In genomic region chr20:51525241-51526104, GRCh38 we compare ENCODE assay signal across 9 cellular contexts. TPM values are rescaled to one million over a fixed set of nuclear protein-coding genes. Genes with fewer than 3 reads are reported as not detected.
DNase-seq lines count a peak whose midpoint lies in the region; ATAC-seq, FAIRE-seq and TF ChIP-seq lines count a peak whose summit lies in the region.
"Had no signal": no experiment of that assay in that cellular context is flagged by ENCODE, and none has a peak within 500 bp of the region (broad histone marks: within the 10 kb centered on the region; RNA-seq: fewer than 3 reads in every experiment).

No MANE protein-coding gene starts in this region.

- peaks cover 4% of the 10 kb centered on the region for H3K4me1 Mint-ChIP-seq in endodermal cell

- no peaks in the 10 kb centered on the region for H3K9me3 Mint-ChIP-seq in endodermal cell

- H3K4me1 ChIP-seq in subcutaneous abdominal adipose tissue (ENCODE audit: control insufficient read depth in 5 of 5, insufficient read depth in 5 of 5, low read length in 5 of 5) (peaks cover 0 to 29% (median 6%) of the 10 kb centered on the region in 5 donors), endodermal cell (ENCODE audit: control insufficient read depth, insufficient read depth, low read length) (no peaks in the 10 kb centered on the region)

- WGBS in endodermal cell (ENCODE audit: insufficient coverage in 1 of 2, insufficient read length in 1 of 2), 2 experiments = 84 to 88% methylated on average over 14 to 20 of the region's 20 CpGs

- ATAC-seq in GM21619 (IDR thresholded peaks at IDR 0.05; ENCODE audit: unreplicated experiment) = no peak

- no peaks in the 10 kb centered on the region for H3K27me3 Mint-ChIP-seq in endodermal cell (ENCODE audit: insufficient read depth)

- H3K9me3 ChIP-seq in subcutaneous abdominal adipose tissue (ENCODE audit: control insufficient read depth in 5 of 5, low read length in 5 of 5) (no peaks in the 10 kb centered on the region), endodermal cell (ENCODE audit: control insufficient read depth, low read length) (no peaks in the 10 kb centered on the region)

- H3K4me3 ChIP-seq in subcutaneous abdominal adipose tissue (ENCODE audit: low read depth in 1 of 5, low read length in 5 of 5) (peak overlapping the region in 4 of 5 donors; percentile 0 to 44 (median 32)), endodermal cell (ENCODE audit: low read length) (no peak overlapping the region)

- TF ChIP-seq CTCF in endodermal cell (conservative IDR thresholded peaks at IDR 0.05) = no peak

- DNase-seq in Ammon's horn (ENCODE audit: low spot score) = peak; percentile 60
- DNase-seq in HTR-8/SVneo (ENCODE audit: insufficient read length, low spot score) = no peak
- DNase-seq in activated CD8-positive, alpha-beta memory T cell treated with anti-CD3 and anti-CD28 coated beads, Interleukin-2, amount 50 U/mL, for 48 hours = peak; percentile 73
- DNase-seq in iPS-NIHi11 (ENCODE audit: low spot score) = peak; percentile 40
- no peak for DNase-seq in NCI-H2227 (lab: John Stamatoyannopoulos, UW; ENCODE audit: unreplicated experiment)
- no peak for DNase-seq in endodermal cell

- H3K9ac ChIP-seq in subcutaneous abdominal adipose tissue (ENCODE audit: low read length in 5 of 5) (no peak overlapping the region), endodermal cell (ENCODE audit: extremely low read depth, low read length, poor library complexity, severe bottlenecking) (no peak overlapping the region)

- peak; percentile 75 for FAIRE-seq in HTR-8/SVneo (lab: Jason Lieb, UNC)
- FAIRE-seq: islet of Langerhans had no signal

- H3K36me3 Mint-ChIP-seq in endodermal cell (ENCODE audit: low read depth) = no peaks in the 10 kb centered on the region

- no peak overlapping the region for H3K4me3 Mint-ChIP-seq in endodermal cell

- H3K27me3 ChIP-seq in subcutaneous abdominal adipose tissue (ENCODE audit: control insufficient read depth in 5 of 5, insufficient read depth in 4 of 5, low read length in 5 of 5) (no peaks in the 10 kb centered on the region), endodermal cell (ENCODE audit: control insufficient read depth, insufficient read depth, low read length, poor library complexity, severe bottlenecking) (no peaks in the 10 kb centered on the region)

- H3K36me3 ChIP-seq in subcutaneous abdominal adipose tissue (ENCODE audit: control insufficient read depth in 5 of 5, insufficient read depth in 5 of 5, low read length in 5 of 5) (peaks cover 0 to 7% (median 0%) of the 10 kb centered on the region in 5 donors), endodermal cell (ENCODE audit: control insufficient read depth, insufficient read depth, low read length) (no peaks in the 10 kb centered on the region)

- no peak overlapping the region for H3K27ac Mint-ChIP-seq in endodermal cell

- H3K27ac ChIP-seq in subcutaneous abdominal adipose tissue (ENCODE audit: low read depth, low read length) (no peak overlapping the region), endodermal cell (ENCODE audit: low read depth, low read length) (no peak overlapping the region)

RNA-seq across cellular contexts. Expression of gene NFATC2, which starts 17.0 kb away (rescaled TPM):
- 1 to 10 TPM; 1.5 to 2.1 TPM for total RNA-seq in endodermal cell
- 1.2 TPM for polyA plus RNA-seq in endodermal cell (2013, experiment 1 of 2)
- 0.87 TPM for polyA plus RNA-seq in endodermal cell (2013, experiment 2 of 2)

Comparison
In these comparisons a context has a peak if more than half of its experiments do, and no peak if none do; other contexts are left out.
1. DNase-seq: peak in Ammon's horn (single experiment), activated CD8-positive, alpha-beta memory T cell treated with anti-CD3 and anti-CD28 coated beads, Interleukin-2, amount 50 U/mL, for 48 hours (single experiment) and iPS-NIHi11 (single experiment); none in HTR-8/SVneo (single experiment), NCI-H2227 (single experiment) and endodermal cell (single experiment).